In the genomic region with DNA sequence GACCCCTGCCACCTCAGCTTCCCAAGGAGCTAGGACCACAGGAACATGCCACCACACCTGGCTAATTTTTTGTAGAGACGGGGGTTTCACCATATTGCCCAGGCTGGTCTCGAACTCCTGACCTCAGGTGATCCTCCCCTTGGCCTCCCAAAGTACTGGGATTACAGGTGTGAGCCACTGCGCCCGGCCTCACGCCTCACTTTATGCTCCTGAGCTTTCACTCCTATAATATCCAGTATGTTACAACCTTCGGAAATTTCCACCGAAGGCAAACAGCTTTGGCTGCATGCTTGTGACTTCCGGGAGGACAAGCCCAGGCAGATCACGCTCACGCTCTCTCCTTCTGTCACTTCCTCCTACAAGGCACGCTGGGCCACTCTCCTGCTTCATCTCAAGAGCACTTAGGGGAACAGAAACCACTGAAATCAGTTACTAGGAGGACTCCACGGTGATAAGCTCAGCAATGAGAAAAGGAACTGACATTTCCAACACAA, we compare ENCODE assay signal across 8 cellular contexts. TPM values are rescaled to one million over a fixed set of nuclear protein-coding genes. Genes with fewer than 3 reads are reported as not detected.
DNase-seq lines count a peak whose midpoint lies in the region; ATAC-seq, FAIRE-seq and TF ChIP-seq lines count a peak whose summit lies in the region.

No MANE protein-coding gene starts in this region.

- TF ChIP-seq EP300 in GM12878 (IDR thresholded peaks at IDR 0.05; ENCODE audit: borderline replicate concordance in 1 of 2, control insufficient read depth in 1 of 2, low read depth in 2 of 2, low read length in 2 of 2) = peak; percentile 73 to 89

- H3K4me1 ChIP-seq in GM12878 (ENCODE audit: control insufficient read depth, insufficient read depth, low read length) (peaks cover 33% of the 10 kb centered on the region), endodermal cell (ENCODE audit: control insufficient read depth, insufficient read depth, low read length) (no peaks in the 10 kb centered on the region), GM23248 (ENCODE audit: insufficient read depth) (peaks cover 7% of the 10 kb centered on the region; the same call in 1 of the 2 replicates)

- H3K36me3 ChIP-seq in GM12878 (ENCODE audit: control insufficient read depth in 2 of 2, insufficient read depth in 2 of 2, low read length in 1 of 2) = peaks cover 9 to 24% of the 10 kb centered on the region in 2 experiments
- peaks cover 63% of the 10 kb centered on the region for H3K36me3 ChIP-seq in endodermal cell (ENCODE audit: control insufficient read depth, insufficient read depth, low read length)
- H3K36me3 ChIP-seq in GM23248 (ENCODE audit: low read depth) = peaks cover 28% of the 10 kb centered on the region; the same call in 1 of the 2 replicates

- CTCF ChIA-PET in GM12878 (lab: Yijun Ruan, JAX) = interaction anchor here (0.5 to 2.2 kb wide), 11 partner anchors 8 to 521 kb away, joined by 3 to 10 read pairs (median 3); no protein-coding TSS in a partner anchor

- H3F3A ChIP-seq in GM23248 (ENCODE audit: insufficient read depth) = peaks cover 22% of the 10 kb centered on the region

- H3K4me3 Mint-ChIP-seq in endodermal cell = no peak overlapping the region

- RAD21 ChIA-PET in GM12878 (lab: Charles Lee; ENCODE audit: unreplicated experiment) = interaction anchor here (0.8 to 2.2 kb wide), 13 partner anchors 9 to 137 kb away, joined by 3 to 10 read pairs (median 4); no protein-coding TSS in a partner anchor

- BruUV-seq in GM12878 (replicated peaks; lab: Mats Ljungman, UMichigan) = no TSS peak

- H3K9ac ChIP-seq in GM12878 (ENCODE audit: control insufficient read depth, insufficient read depth, low read length) = peak overlapping the region; percentile 61
- no peak overlapping the region for H3K9ac ChIP-seq in endodermal cell (ENCODE audit: extremely low read depth, low read length, poor library complexity, severe bottlenecking)
- no peak overlapping the region for H3K9ac ChIP-seq in GM23248

- H2AFZ ChIP-seq in GM12878 (ENCODE audit: control insufficient read depth, low read depth, low read length) (no peak overlapping the region), GM23248 (no peak overlapping the region)

- peak; percentile 98 for FAIRE-seq in GM12878 (lab: Jason Lieb, UNC)

- ATAC-seq in GM19463 (IDR thresholded peaks at IDR 0.05; ENCODE audit: unreplicated experiment) (peak; percentile 67), HG03521 (IDR thresholded peaks at IDR 0.05; ENCODE audit: unreplicated experiment) (peak; percentile 47), GM12878 (peak; percentile 81)

- no peaks in the 10 kb centered on the region for H3K27me3 Mint-ChIP-seq in endodermal cell (ENCODE audit: insufficient read depth)

- H3K9me2 ChIP-seq in GM23248 (ENCODE audit: insufficient read depth) = no peaks in the 10 kb centered on the region

- H4K20me1 ChIP-seq in GM12878 (ENCODE audit: control insufficient read depth, insufficient read depth) (no peaks in the 10 kb centered on the region), GM23248 (ENCODE audit: insufficient read depth) (no peaks in the 10 kb centered on the region)

- peaks cover 50% of the 10 kb centered on the region for H3K79me2 ChIP-seq in GM12878 (ENCODE audit: control insufficient read depth, insufficient read depth, low read length)
- peaks cover 51% of the 10 kb centered on the region for H3K79me2 ChIP-seq in GM23248 (ENCODE audit: insufficient read depth)

- H3K4me2 ChIP-seq in GM12878 (ENCODE audit: control insufficient read depth, insufficient read depth) (peak overlapping the region; percentile 52), GM23248 (ENCODE audit: unreplicated experiment) (no peak overlapping the region)

- no peak overlapping the region for H3K4me3 ChIP-seq in GM12878
- no peak overlapping the region for H3K4me3 ChIP-seq in skin epidermis
- H3K4me3 ChIP-seq in endodermal cell (ENCODE audit: low read length) = no peak overlapping the region
- H3K4me3 ChIP-seq in GM23248 = no peak overlapping the region

- peaks cover 4% of the 10 kb centered on the region for H3K4me1 Mint-ChIP-seq in endodermal cell

- 19% methylated on average over 12 of the region's 12 CpGs for WGBS in GM12878 (ENCODE audit: insufficient coverage, insufficient replicate concordance, low lambda C conversion rate, missing lambda C conversion rate)
- WGBS in endodermal cell (ENCODE audit: insufficient coverage in 1 of 2, insufficient read length in 1 of 2), 2 experiments = 91 to 92% methylated on average over 11 to 12 of the region's 12 CpGs
- 88 to 89% methylated on average over 12 of the region's 12 CpGs for WGBS in GM23248 (ENCODE audit: low coverage in 1 of 2, low lambda C conversion rate in 2 of 2, missing lambda C conversion rate in 2 of 2), 2 experiments

- no peaks in the 10 kb centered on the region for H3K9me3 Mint-ChIP-seq in endodermal cell

- H3K9me3 ChIP-seq in GM12878 (replicated peaks; ENCODE audit: control insufficient read depth, insufficient read depth, low read length) (no peaks in the 10 kb centered on the region; the same call in 2 of the 3 replicates), endodermal cell (ENCODE audit: control insufficient read depth, low read length) (no peaks in the 10 kb centered on the region), GM23248 (ENCODE audit: low read depth) (no peaks in the 10 kb centered on the region)

- peaks cover 56% of the 10 kb centered on the region for H3K36me3 Mint-ChIP-seq in endodermal cell (ENCODE audit: low read depth)

- no peaks in the 10 kb centered on the region for H3K27me3 ChIP-seq in GM12878 (replicated peaks in 1 of 2; ENCODE audit: control insufficient read depth in 2 of 2, insufficient read depth in 2 of 2, low read length in 1 of 2)
- no peaks in the 10 kb centered on the region for H3K27me3 ChIP-seq in endodermal cell (ENCODE audit: control insufficient read depth, insufficient read depth, low read length, poor library complexity, severe bottlenecking)
- no peaks in the 10 kb centered on the region for H3K27me3 ChIP-seq in GM23248 (replicated peaks; ENCODE audit: insufficient read depth)

- TF ChIP-seq POLR2A in GM12878 (IDR thresholded peaks at IDR 0.05; ENCODE audit: low read depth, low read length) = peak; percentile 49

- peak overlapping the region; percentile 88 for H3K27ac ChIP-seq in GM12878 (ENCODE audit: control insufficient read depth, insufficient read depth)
- H3K27ac ChIP-seq in skin epidermis = peak overlapping the region in 18 of 21 experiments; percentile 27 to 80 (median 66)
- no peak overlapping the region for H3K27ac ChIP-seq in endodermal cell (ENCODE audit: low read depth, low read length)
- no peak overlapping the region for H3K27ac ChIP-seq in GM23248

- TF ChIP-seq RAD21 in GM12878 (IDR thresholded peaks at IDR 0.05; ENCODE audit: insufficient read depth, low read depth, low read length) = no peak

- DNase-seq in DMS79 treated with DMSO at 0.1 percent for 48 hours (lab: John Stamatoyannopoulos, UW) (peak; percentile 94), GM12878 (ENCODE audit: low read depth, low spot score) (peak; percentile 96), endodermal cell (no peak), GM23248 (no peak)
- no peak for DNase-seq in activated CD4-positive, alpha-beta T cell treated with anti-CD3 and anti-CD28 coated beads for 4 hours

- TF ChIP-seq CTCF in GM12878 (IDR thresholded peaks at IDR 0.05 in 2 of 3, conservative IDR thresholded peaks at IDR 0.05 in 1 of 3; ENCODE audit: control insufficient read depth in 2 of 3, extremely low read depth in 1 of 3, insufficient read depth in 1 of 3, low read depth in 3 of 3, low read length in 3 of 3) = no peak
- no peak for TF ChIP-seq CTCF in endodermal cell (conservative IDR thresholded peaks at IDR 0.05)

- intact Hi-C loops in GM12878 (cut with micrococcal nuclease; ENCODE audit: unreplicated experiment) = loop anchor here (1.0 to 2.0 kb wide), 2 partner anchors 62 to 170 kb away; no protein-coding TSS in a partner anchor

- SMC1A ChIA-PET in GM12878 (lab: Charles Lee; ENCODE audit: uncharacterized antibody, unreplicated experiment) = interaction anchor here (0.8 to 1.7 kb wide), 11 partner anchors 11 to 732 kb away, joined by 3 to 10 read pairs (median 4); no protein-coding TSS in a partner anchor

- POLR2A ChIA-PET in GM12878 (lab: Charles Lee) = interaction anchor here (0.5 to 2.9 kb wide), 16 partner anchors 9 to 169 kb away, joined by 3 to 11 read pairs (median 4); a partner anchor contains a TSS

- in situ Hi-C loops in GM12878 (cut with MboI) (no loop called here), GM23248 (cut with MboI) (no loop called here)

- no peak overlapping the region for H3K27ac Mint-ChIP-seq in endodermal cell

RNA-seq across cellular contexts. Expression of a gene that starts 4.4 kb away (rescaled TPM):
- 141 TPM in 2 replicates for total RNA-seq in GM12878 (2013; cell fraction: nucleolus; rRNA removed)
- total RNA-seq in GM12878 (2014; rRNA removed) = 70.5 and 75.7 TPM in 2 replicates
- 17.1 and 18.7 TPM in 2 replicates for total RNA-seq in GM12878 (2014; rRNA removed; fragmentation: Illumina TruSeq; extraction: Trizol)
- 56.5 and 56.6 TPM in 2 replicates for total RNA-seq in GM12878 (2021)
- polyA plus RNA-seq in GM12878 (2011; ENCODE audit: low read depth) = 20.3 TPM
- polyA plus RNA-seq in GM12878 (2011; rRNA removed) = 18.6 and 33.4 TPM in 2 replicates
- 63.4 and 81.7 TPM in 2 replicates for polyA plus RNA-seq in GM12878 (2011; cell fraction: cytosol; rRNA removed)
- 48.8 and 57.0 TPM in 2 replicates for polyA plus RNA-seq in GM12878 (2011; cell fraction: nucleus; rRNA removed)
- polyA plus RNA-seq in GM12878 (2012) = 37.9 and 62.7 TPM in 2 replicates
- polyA plus RNA-seq in GM12878 (2014; fragmentation: Illumina TruSeq; extraction: Trizol) = 2.4 and 8.1 TPM in 2 replicates
- polyA plus RNA-seq in GM12878 (2014; fragmentation: Nextera tagmentation; extraction: Ambion mirVana) = 1 to 10 TPM; 2.2 to 5.1 TPM
- polyA plus RNA-seq in GM12878 (2014; rRNA removed) = 43.2 and 63.4 TPM in 2 replicates
- polyA plus RNA-seq in GM12878 (2016; fragmentation: Nextera tagmentation; extraction: Ambion mirVana) = 10 to 100 TPM; 73.1 to 76.8 TPM
- 26.5 and 49.2 TPM in 2 replicates for polyA minus RNA-seq in GM12878 (2011; rRNA and poly(A)+ RNA removed)
- 29.7 and 31.5 TPM in 2 replicates for polyA minus RNA-seq in GM12878 (2011; cell fraction: cytosol; rRNA and poly(A)+ RNA removed)
- polyA minus RNA-seq in GM12878 (2011; cell fraction: nucleus; rRNA and poly(A)+ RNA removed) = 23.5 and 35.1 TPM in 2 replicates
- total RNA-seq in endodermal cell = 10 to 100 TPM; 59.1 to 61.4 TPM
- polyA plus RNA-seq in endodermal cell (2013, experiment 1 of 2) = 33.1 TPM
- polyA plus RNA-seq in endodermal cell (2013, experiment 2 of 2) = 29.4 TPM
- total RNA-seq in GM23248 (2014; rRNA removed; shearing (Covaris generic)) = 57.0 and 69.8 TPM in 2 replicates
- 38.2 and 46.5 TPM in 2 replicates for polyA plus RNA-seq in GM23248 (2016; fragmentation: Nextera tagmentation; extraction: Ambion mirVana)

RNA-seq across cellular contexts. Expression of a gene that starts 4.8 kb away (rescaled TPM):
- 17.7 and 17.9 TPM in 2 replicates for total RNA-seq in GM12878 (2013; cell fraction: nucleolus; rRNA removed)
- 57.1 and 61.7 TPM in 2 replicates for total RNA-seq in GM12878 (2014; rRNA removed)
- 54.8 and 60.1 TPM in 2 replicates for total RNA-seq in GM12878 (2014; rRNA removed; fragmentation: Illumina TruSeq; extraction: Trizol)
- 61.2 and 62.9 TPM in 2 replicates for total RNA-seq in GM12878 (2021)
- 25.8 TPM for polyA plus RNA-seq in GM12878 (2011; ENCODE audit: low read depth)
- polyA plus RNA-seq in GM12878 (2011; rRNA removed) = 34.8 and 43.2 TPM in 2 replicates
- 36.7 and 39.9 TPM in 2 replicates for polyA plus RNA-seq in GM12878 (2011; cell fraction: cytosol; rRNA removed)
- polyA plus RNA-seq in GM12878 (2011; cell fraction: nucleus; rRNA removed) = 16.7 and 20.8 TPM in 2 replicates
- 37.1 and 37.7 TPM in 2 replicates for polyA plus RNA-seq in GM12878 (2012)
- 75.6 and 79.8 TPM in 2 replicates for polyA plus RNA-seq in GM12878 (2014; fragmentation: Illumina TruSeq; extraction: Trizol)
- polyA plus RNA-seq in GM12878 (2014; fragmentation: Nextera tagmentation; extraction: Ambion mirVana) = 10 to 100 TPM; 91.4 to 92.9 TPM
- 58.9 and 59.2 TPM in 2 replicates for polyA plus RNA-seq in GM12878 (2014; rRNA removed)
- 100 to 1,000 TPM; 125 to 128 TPM for polyA plus RNA-seq in GM12878 (2016; fragmentation: Nextera tagmentation; extraction: Ambion mirVana)
- 29.7 and 30.7 TPM in 2 replicates for polyA minus RNA-seq in GM12878 (2011; rRNA and poly(A)+ RNA removed)
- 10.8 and 13.8 TPM in 2 replicates for polyA minus RNA-seq in GM12878 (2011; cell fraction: cytosol; rRNA and poly(A)+ RNA removed)
- polyA minus RNA-seq in GM12878 (2011; cell fraction: nucleus; rRNA and poly(A)+ RNA removed) = 9.9 and 13.7 TPM in 2 replicates
- 10 to 100 TPM; 38.9 TPM for total RNA-seq in endodermal cell
- polyA plus RNA-seq in endodermal cell (2013, experiment 1 of 2) = 33.3 TPM
- 31.5 TPM for polyA plus RNA-seq in endodermal cell (2013, experiment 2 of 2)
- 20.8 and 21.5 TPM in 2 replicates for total RNA-seq in GM23248 (2014; rRNA removed; shearing (Covaris generic))
- 42.2 and 46.4 TPM in 2 replicates for polyA plus RNA-seq in GM23248 (2016; fragmentation: Nextera tagmentation; extraction: Ambion mirVana)

RNA-seq across cellular contexts. Expression of a gene that starts 4.9 kb away (rescaled TPM):
- total RNA-seq in GM12878 (2013; cell fraction: nucleolus; rRNA removed) = 4.4 and 5.3 TPM in 2 replicates
- 71.4 and 81.6 TPM in 2 replicates for total RNA-seq in GM12878 (2014; rRNA removed)
- total RNA-seq in GM12878 (2014; rRNA removed; fragmentation: Illumina TruSeq; extraction: Trizol) = 56.4 and 58.1 TPM in 2 replicates
- 62.1 TPM in 2 replicates for total RNA-seq in GM12878 (2021)
- 44.4 TPM for polyA plus RNA-seq in GM12878 (2011; ENCODE audit: low read depth)
- polyA plus RNA-seq in GM12878 (2011; rRNA removed) = 24.1 and 40.2 TPM in 2 replicates
- 61.4 and 74.1 TPM in 2 replicates for polyA plus RNA-seq in GM12878 (2011; cell fraction: cytosol; rRNA removed)
- polyA plus RNA-seq in GM12878 (2011; cell fraction: nucleus; rRNA removed) = 36.5 and 38.9 TPM in 2 replicates
- 51.4 and 59.5 TPM in 2 replicates for polyA plus RNA-seq in GM12878 (2012)
- 7.7 and 36.7 TPM in 2 replicates for polyA plus RNA-seq in GM12878 (2014; fragmentation: Illumina TruSeq; extraction: Trizol)
- polyA plus RNA-seq in GM12878 (2014; fragmentation: Nextera tagmentation; extraction: Ambion mirVana) = 10 to 100 TPM in 1 of 2 experiments, 1 to 10 TPM in 1; 7.7 to 23.3 TPM
- 77.5 and 87.5 TPM in 2 replicates for polyA plus RNA-seq in GM12878 (2014; rRNA removed)
- polyA plus RNA-seq in GM12878 (2016; fragmentation: Nextera tagmentation; extraction: Ambion mirVana) = 100 to 1,000 TPM; 115 to 122 TPM
- polyA minus RNA-seq in GM12878 (2011; rRNA and poly(A)+ RNA removed) = 18.9 and 42.0 TPM in 2 replicates
- 14.9 and 15.0 TPM in 2 replicates for polyA minus RNA-seq in GM12878 (2011; cell fraction: cytosol; rRNA and poly(A)+ RNA removed)
- polyA minus RNA-seq in GM12878 (2011; cell fraction: nucleus; rRNA and poly(A)+ RNA removed) = 7.5 and 9.6 TPM in 2 replicates
- total RNA-seq in endodermal cell = 10 to 100 TPM; 56.0 to 84.7 TPM
- polyA plus RNA-seq in endodermal cell (2013, experiment 1 of 2) = 64.0 TPM
- polyA plus RNA-seq in endodermal cell (2013, experiment 2 of 2) = 61.0 TPM
- total RNA-seq in GM23248 (2014; rRNA removed; shearing (Covaris generic)) = 15.7 and 61.0 TPM in 2 replicates
- 47.7 and 51.1 TPM in 2 replicates for polyA plus RNA-seq in GM23248 (2016; fragmentation: Nextera tagmentation; extraction: Ambion mirVana)

Comparison
In these comparisons a context has a peak if more than half of its experiments do, and no peak if none do; other contexts are left out.
1. DNase-seq: peak in DMS79 treated with DMSO at 0.1 percent for 48 hours (single experiment) and GM12878 (single experiment); none in endodermal cell (single experiment), activated CD4-positive, alpha-beta T cell treated with anti-CD3 and anti-CD28 coated beads for 4 hours (0 of 2) and GM23248 (single experiment).
2. H3K27ac ChIP-seq: peak in GM12878 (single experiment) and skin epidermis (18 of 21); none in endodermal cell (single experiment) and GM23248 (single experiment).
3. Peak in every context shown above with its lines, with median percentiles within 50 percentile points of each other: ATAC-seq.